Comparison of ENCODE assay signal across 10 cellular contexts in genomic region chr15:25862087-25862468, GRCh38. TPM values are rescaled to one million over a fixed set of nuclear protein-coding genes. Genes with fewer than 3 reads are reported as not detected.
DNase-seq lines count a peak whose midpoint lies in the region; ATAC-seq and TF ChIP-seq lines count a peak whose summit lies in the region.
"Had no signal": no experiment of that assay in that cellular context is flagged by ENCODE, and none has a peak within 500 bp of the region (broad histone marks: within the 10 kb centered on the region; RNA-seq: fewer than 3 reads in every experiment).

No MANE protein-coding gene starts in this region.

- 30% methylated on average over 16 of the region's 17 CpGs for WGBS in smooth muscle cell (ENCODE audit: low lambda C conversion rate)

- TF ChIP-seq CTCF in HL-60 (IDR thresholded peaks at IDR 0.05; ENCODE audit: insufficient read depth, low read length), result no peak
- TF ChIP-seq CTCF in smooth muscle cell (IDR thresholded peaks at IDR 0.05; ENCODE audit: borderline replicate concordance, insufficient read depth, poor library complexity, severe bottlenecking), result no peak

- DNase-seq in HL-60 (ENCODE audit: low read depth in 1 of 2, low spot score in 1 of 2) (no peak), smooth muscle cell (lab: John Stamatoyannopoulos, UW; ENCODE audit: unreplicated experiment) (no peak), NCI-H1417 (lab: John Stamatoyannopoulos, UW) (no peak), NCI-H1092 treated with DMSO at 0.1 percent for 48 hours (lab: John Stamatoyannopoulos, UW) (no peak)

- H3K79me2 ChIP-seq in smooth muscle cell (ENCODE audit: low read depth), result peaks cover 53% of the 10 kb centered on the region

- ATAC-seq in GM18870 (IDR thresholded peaks at IDR 0.05; ENCODE audit: unreplicated experiment) (no peak), GM19463 (IDR thresholded peaks at IDR 0.05; ENCODE audit: unreplicated experiment) (no peak)

- H3F3A ChIP-seq in smooth muscle cell (ENCODE audit: low read depth), result peaks cover 4% of the 10 kb centered on the region

- H3K36me3 ChIP-seq in iPS-20b (ENCODE audit: insufficient read depth, low read depth, low read length), result no peaks in the 10 kb centered on the region
- H3K36me3 ChIP-seq in smooth muscle cell (ENCODE audit: low read depth), result no peaks in the 10 kb centered on the region

- peak overlapping the region; percentile 97 for H3K4me3 Mint-ChIP-seq in activated naive CD4-positive, alpha-beta T cell treated with anti-CD3 and anti-CD28 coated beads, Interleukin-2, amount 50 U/mL, for 24 hours

- peaks cover 58% of the 10 kb centered on the region for H3K4me1 Mint-ChIP-seq in activated naive CD4-positive, alpha-beta T cell treated with anti-CD3 and anti-CD28 coated beads, Interleukin-2, amount 50 U/mL, for 24 hours

- H3K27me3 Mint-ChIP-seq in activated naive CD4-positive, alpha-beta T cell treated with anti-CD3 and anti-CD28 coated beads, Interleukin-2, amount 50 U/mL, for 24 hours, result no peaks in the 10 kb centered on the region

- H3K4me3 ChIP-seq in HL-60 (replicated peaks; ENCODE audit: insufficient read depth, low read length), result peak overlapping the region; percentile 15
- peak overlapping the region; percentile 76; the same call in 1 of the 2 replicates for H3K4me3 ChIP-seq in iPS-20b (ENCODE audit: low read length)
- peak overlapping the region; percentile 73 for H3K4me3 ChIP-seq in smooth muscle cell
- H3K4me3 ChIP-seq: SK-N-MC had no signal

- H2AFZ ChIP-seq in smooth muscle cell (ENCODE audit: low read depth), result peak overlapping the region; percentile 88

- H3K27ac ChIP-seq in HL-60 (replicated peaks) (no peak overlapping the region), iPS-20b (ENCODE audit: low read length) (no peak overlapping the region), smooth muscle cell (ENCODE audit: low read depth) (peak overlapping the region; percentile 9)
- H3K27ac ChIP-seq: SK-N-MC had no signal

- no peaks in the 10 kb centered on the region for H4K20me1 ChIP-seq in smooth muscle cell (ENCODE audit: low read depth)

- no peaks in the 10 kb centered on the region for H3K9me3 Mint-ChIP-seq in activated naive CD4-positive, alpha-beta T cell treated with anti-CD3 and anti-CD28 coated beads, Interleukin-2, amount 50 U/mL, for 24 hours

- peaks cover 15% of the 10 kb centered on the region for H3K36me3 Mint-ChIP-seq in activated naive CD4-positive, alpha-beta T cell treated with anti-CD3 and anti-CD28 coated beads, Interleukin-2, amount 50 U/mL, for 24 hours

- H3K4me2 ChIP-seq in smooth muscle cell, result peak overlapping the region; percentile 92

- H3K4me1 ChIP-seq in iPS-20b (ENCODE audit: insufficient read depth, low read length) (no peaks in the 10 kb centered on the region), smooth muscle cell (ENCODE audit: low read depth) (no peaks in the 10 kb centered on the region)

- H3K27ac Mint-ChIP-seq in activated naive CD4-positive, alpha-beta T cell treated with anti-CD3 and anti-CD28 coated beads, Interleukin-2, amount 50 U/mL, for 24 hours, result peak overlapping the region; percentile 96

- peaks cover 4% of the 10 kb centered on the region for H3K27me3 ChIP-seq in HL-60 (ENCODE audit: insufficient read depth, poor library complexity, severe bottlenecking)
- peaks cover 66% of the 10 kb centered on the region for H3K27me3 ChIP-seq in iPS-20b (ENCODE audit: insufficient read depth, low read length)
- H3K27me3 ChIP-seq in smooth muscle cell (ENCODE audit: low read depth), result peaks cover 5% of the 10 kb centered on the region

- no peaks in the 10 kb centered on the region for H3K9me3 ChIP-seq in iPS-20b (ENCODE audit: insufficient read depth, low read depth, low read length)
- H3K9me3 ChIP-seq in smooth muscle cell (replicated peaks; ENCODE audit: low read depth), result no peaks in the 10 kb centered on the region

- H3K9ac ChIP-seq in iPS-20b (ENCODE audit: low read depth, low read length) (no peak overlapping the region), smooth muscle cell (ENCODE audit: low read depth) (peak overlapping the region; percentile 51)

RNA-seq across cellular contexts. Expression of gene ATP10A, which starts 1.0 kb away (rescaled TPM):
- 10.6 and 25.7 TPM in 2 replicates for total RNA-seq in smooth muscle cell
- polyA plus RNA-seq in smooth muscle cell, result 6.6 and 12.3 TPM in 2 replicates
- polyA plus RNA-seq: keratinocyte had no signal

Comparison
In these comparisons a context has a peak if more than half of its experiments do, and no peak if none do; other contexts are left out.
1. H3K4me3 ChIP-seq: peak in every context shown above with its lines; median percentile 76 in iPS-20b; 73 in smooth muscle cell; 15 in HL-60.